ENCODE assay signal across 32 cellular contexts in the genomic region with DNA sequence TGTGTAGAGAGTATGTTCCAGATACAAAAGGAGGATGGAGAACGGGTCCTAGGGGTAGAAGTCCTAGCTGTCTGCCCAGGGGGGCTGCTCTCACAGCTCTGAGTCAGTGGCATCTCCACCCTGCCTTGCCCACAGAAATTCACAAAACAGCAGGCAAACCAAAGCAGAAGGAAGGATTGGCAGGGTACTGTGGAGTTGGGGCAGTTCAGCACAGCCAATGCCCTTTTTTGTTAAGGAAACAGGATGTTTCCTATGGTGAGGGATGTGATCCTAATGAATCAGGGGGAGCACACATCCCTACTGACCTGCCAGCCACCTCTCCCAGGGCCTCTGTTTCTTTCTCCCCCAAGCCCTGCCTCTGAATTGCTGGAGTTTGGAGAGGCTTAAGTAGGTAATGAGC.
"Had no signal": no experiment of that assay in that cellular context is flagged by ENCODE, and none has a peak within 500 bp of the region (broad histone marks: within the 10 kb centered on the region; RNA-seq: fewer than 3 reads in every experiment).

No MANE protein-coding gene starts in this region.

- H3K36me3 ChIP-seq: esophagus muscularis mucosa, heart right ventricle, left lung, lower lobe of right lung, neural progenitor cell, sigmoid colon, suprapubic skin, tibial artery, upper lobe of right lung had no signal

- H3K27ac ChIP-seq: coronary artery, esophagus muscularis mucosa, foreskin keratinocyte, heart right ventricle, left lung, lower lobe of right lung, neural progenitor cell, parathyroid adenoma, psoas muscle, sigmoid colon, suprapubic skin, tibial artery, upper lobe of right lung, VCaP had no signal

- H3K4me3 ChIP-seq: coronary artery, esophagus muscularis mucosa, heart right ventricle, left lung, lower lobe of right lung, neural progenitor cell, psoas muscle, sigmoid colon, suprapubic skin, tibial artery, upper lobe of right lung had no signal

- ATAC-seq: foreskin keratinocyte, heart right ventricle, left lung, lower lobe of right lung, natural killer cell, psoas muscle, T-helper 17 cell, upper lobe of right lung had no signal

- FAIRE-seq: astrocyte, endothelial cell of umbilical vein, small intestine had no signal

- H3K4me1 ChIP-seq: esophagus muscularis mucosa, heart right ventricle, left lung, lower lobe of right lung, neural progenitor cell, parathyroid adenoma, psoas muscle, suprapubic skin, tibial artery, upper lobe of right lung had no signal

- H3K9me3 ChIP-seq: esophagus muscularis mucosa, heart right ventricle, left lung, lower lobe of right lung, psoas muscle, sigmoid colon, suprapubic skin, tibial artery, upper lobe of right lung had no signal

- H3K4me2 ChIP-seq: neural progenitor cell had no signal

- DNase-seq: activated CD4-positive, alpha-beta T cell treated with anti-CD3 and anti-CD28 coated beads for 48 hours; activated CD4-positive, alpha-beta T cell treated with anti-CD3 and anti-CD28 coated beads, Interleukin-2, amount 50 U/mL, for 48 hours; activated CD8-positive, alpha-beta memory T cell treated with anti-CD3 and anti-CD28 coated beads for 24 hours; activated effector memory CD4-positive, alpha-beta T cell treated with anti-CD3 and anti-CD28 coated beads, Interleukin-2, amount 50 U/mL, for 16 hours; activated naive CD4-positive, alpha-beta T cell treated with anti-CD3 and anti-CD28 coated beads, Interleukin-2, amount 50 U/mL, for 16 hours; amniotic stem cell; cerebellar nuclear complex; foreskin keratinocyte; heart right ventricle; left lung; lower lobe of right lung; mesenchymal stem cell; natural killer cell; occipital lobe; psoas muscle; sigmoid colon; small intestine; stimulated activated CD4-positive, alpha-beta T cell treated with anti-CD3 and anti-CD28 coated beads, Interleukin-15, amount 100 ng/mL, for 24 hours; stimulated activated CD4-positive, alpha-beta T cell treated with anti-CD3 and anti-CD28 coated beads, Interleukin-2, amount 100 ng/mL, for 24 hours; stimulated activated naive CD4-positive, alpha-beta T cell; T-helper 17 cell; T1000; tibial artery; upper lobe of right lung had no signal
